8 cellular contexts compared by ENCODE assay signal in the genomic region with DNA sequence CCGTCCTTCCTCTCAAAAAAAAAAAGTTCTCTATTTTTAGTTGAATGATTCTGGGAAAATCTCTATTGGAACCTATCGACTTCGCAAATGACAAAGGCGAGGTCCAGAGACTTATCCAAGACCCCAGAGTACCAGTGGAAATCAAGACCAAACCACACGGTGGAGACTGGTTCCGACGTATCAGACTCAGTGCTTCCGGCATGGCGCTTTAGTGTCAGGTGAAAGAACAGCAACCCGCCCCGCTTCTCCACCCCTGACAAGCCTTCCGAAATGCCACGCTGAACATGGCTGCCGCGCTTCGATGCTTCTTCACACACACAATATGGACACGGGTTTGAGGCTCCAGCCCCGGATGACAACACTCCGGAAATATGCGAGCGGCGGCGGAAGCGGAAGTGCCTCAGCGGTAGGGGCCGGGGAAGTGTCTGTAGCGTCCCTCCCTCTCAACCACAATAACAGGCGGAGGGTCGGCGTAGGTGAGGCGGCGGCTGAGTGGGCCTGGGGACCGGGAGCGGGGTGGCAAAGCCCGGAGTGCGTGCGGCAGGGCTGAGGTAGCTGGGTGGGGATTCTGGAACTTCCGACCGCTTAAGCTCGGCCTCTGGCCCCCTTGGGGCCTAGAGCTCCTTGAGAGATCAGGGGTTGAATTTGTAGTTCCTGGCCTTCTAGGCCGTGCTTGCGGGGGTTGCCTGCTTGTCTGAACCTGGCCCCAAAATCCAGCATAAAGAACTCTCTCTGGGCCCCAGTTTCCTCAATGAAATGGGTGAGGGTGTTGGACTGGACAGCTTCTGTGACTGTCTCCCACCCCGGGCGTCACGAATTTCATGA. TPM values are rescaled to one million over a fixed set of nuclear protein-coding genes. Genes with fewer than 3 reads are reported as not detected.
DNase-seq lines count a peak whose midpoint lies in the region; FAIRE-seq and TF ChIP-seq lines count a peak whose summit lies in the region.

FBXO38 (plus strand) TSS at position 395 of the 825 bp plus-strand sequence. CDS start 10,819 bp downstream, outside the sequence.

- CTCF ChIA-PET in activated naive CD4-positive, alpha-beta T cell treated with anti-CD3 and anti-CD28 coated beads for 36 hours (lab: Charles Lee): interaction anchor here (0.6 kb wide), 1 partner anchor 622 kb away, joined by 3 read pairs; no protein-coding TSS in a partner anchor

- no peaks in the 10 kb centered on the region for H3K27me3 Mint-ChIP-seq in activated naive CD4-positive, alpha-beta T cell treated with anti-CD3 and anti-CD28 coated beads for 36 hours (ENCODE audit: low read depth)

- no peak within 1 kb of the TSS for H3K27ac ChIP-seq in neuronal stem cell (replicated peaks; ENCODE audit: low read length)

- H3K4ac ChIP-seq in neuronal stem cell (ENCODE audit: low read length): no peak within 1 kb of the TSS

- H3K18ac ChIP-seq in neuronal stem cell (ENCODE audit: low read length): peak within 1 kb of the TSS; percentile 20

- no peak within 1 kb of the TSS for H2AK5ac ChIP-seq in neuronal stem cell (ENCODE audit: low read depth, low read length)

- H4K91ac ChIP-seq in neuronal stem cell (ENCODE audit: low read depth, low read length, poor library complexity): peak within 1 kb of the TSS; percentile 40

- peaks cover 63% of the 10 kb centered on the region for H3K4me1 Mint-ChIP-seq in activated naive CD4-positive, alpha-beta T cell treated with anti-CD3 and anti-CD28 coated beads for 36 hours (ENCODE audit: low read depth)

- H3K9me3 ChIP-seq in neuronal stem cell (replicated peaks in 1 of 2; ENCODE audit: control insufficient read depth in 2 of 2, insufficient read depth in 1 of 2, low read depth in 1 of 2, low read length in 2 of 2): no peaks in the 10 kb centered on the region

- peaks cover 28% of the 10 kb centered on the region for H3K36me3 Mint-ChIP-seq in activated naive CD4-positive, alpha-beta T cell treated with anti-CD3 and anti-CD28 coated beads for 36 hours (ENCODE audit: low read depth)

- intact Hi-C loops in activated naive CD4-positive, alpha-beta T cell treated with anti-CD3 and anti-CD28 coated beads for 36 hours (cut with micrococcal nuclease): loop anchor here (1.0 to 10.0 kb wide), 14 partner anchors 18 to 1936 kb away; partner anchors contain the start of genes CSNK1A1, HMGXB3, PPARGC1B and TCERG1

- H3K9ac ChIP-seq in neuronal stem cell (ENCODE audit: low read depth, low read length, poor library complexity): peak within 1 kb of the TSS; percentile 84

- peak within 1 kb of the TSS; percentile 84 for H2AFZ ChIP-seq in neuronal stem cell (ENCODE audit: low read length)

- H3K4me3 ChIP-seq in GM06990 (replicated peaks; ENCODE audit: low read depth, low read length): peak within 1 kb of the TSS; percentile 91
- H3K4me3 ChIP-seq in HFF-Myc (replicated peaks; ENCODE audit: low read depth, low read length): peak within 1 kb of the TSS; percentile 82
- peak within 1 kb of the TSS; percentile 58 to 86 for H3K4me3 ChIP-seq in neuronal stem cell (ENCODE audit: low read length in 2 of 2)

- H3K27ac Mint-ChIP-seq in activated naive CD4-positive, alpha-beta T cell treated with anti-CD3 and anti-CD28 coated beads for 36 hours: peak within 1 kb of the TSS; percentile 94

- no peak within 1 kb of the TSS for H3K14ac ChIP-seq in neuronal stem cell (ENCODE audit: low read length)

- peaks cover 3 to 5% of the 10 kb centered on the region in 2 donors for H3K4me1 ChIP-seq in neuronal stem cell (ENCODE audit: control insufficient read depth in 2 of 2, insufficient read depth in 1 of 2, low read depth in 1 of 2, low read length in 2 of 2)

- no peak within 1 kb of the TSS for H3K23ac ChIP-seq in neuronal stem cell (ENCODE audit: low read depth, low read length, poor library complexity)

- H3K36me3 ChIP-seq in GM06990 (ENCODE audit: control insufficient read depth, insufficient read depth, low read length): no peaks in the 10 kb centered on the region; the same call in none of the 2 replicates
- H3K36me3 ChIP-seq in neuronal stem cell (replicated peaks in 1 of 2; ENCODE audit: control insufficient read depth in 2 of 2, insufficient read depth in 2 of 2, low read length in 2 of 2): peaks cover 0 to 20% of the 10 kb centered on the region in 2 donors

- no peak for FAIRE-seq in frontal cortex (lab: Jason Lieb, UNC)

- no peak within 1 kb of the TSS for H2BK15ac ChIP-seq in neuronal stem cell (ENCODE audit: low read length)

- H4K8ac ChIP-seq in neuronal stem cell (ENCODE audit: low read depth, low read length): no peak within 1 kb of the TSS

- peak within 1 kb of the TSS; percentile 51 for H3K4me2 ChIP-seq in neuronal stem cell (ENCODE audit: insufficient read depth, low read length, poor library complexity, severe bottlenecking)

- no peak within 1 kb of the TSS for H2BK5ac ChIP-seq in neuronal stem cell (ENCODE audit: low read length)

- H3K4me3 Mint-ChIP-seq in activated naive CD4-positive, alpha-beta T cell treated with anti-CD3 and anti-CD28 coated beads for 36 hours: peak within 1 kb of the TSS; percentile 89

- H3K27me3 ChIP-seq in GM06990 (replicated peaks; ENCODE audit: control insufficient read depth, insufficient read depth, low read length) (no peaks in the 10 kb centered on the region), neuronal stem cell (ENCODE audit: control insufficient read depth in 3 of 3, insufficient read depth in 3 of 3, low read depth in 1 of 3, low read length in 3 of 3) (no peaks in the 10 kb centered on the region)

- H3K79me1 ChIP-seq in neuronal stem cell (ENCODE audit: low read depth, low read length): peaks cover 6% of the 10 kb centered on the region

- no CpG with 5 or more reads among the region's 45 CpGs for WGBS in neuronal stem cell (ENCODE audit: extremely low coverage in 2 of 2, insufficient read length in 2 of 2, insufficient replicate concordance in 1 of 2), 2 donors

- DNase-seq in GM06990 (ENCODE audit: extremely low read depth, insufficient read length) (peak; percentile 93), HFF-Myc (ENCODE audit: extremely low read depth, low read depth) (peak; percentile 91), NAMALWA (ENCODE audit: low spot score) (peak; percentile 99), SK-N-DZ (ENCODE audit: low spot score) (peak; percentile 97), frontal cortex (ENCODE audit: low spot score in 2 of 2) (peak; percentile 73 to 88), neuronal stem cell (ENCODE audit: low spot score) (peak; percentile 92)
- peak; percentile 99 for DNase-seq in activated naive CD4-positive, alpha-beta T cell treated with anti-CD3 and anti-CD28 coated beads for 36 hours

- no peak within 1 kb of the TSS for H2BK120ac ChIP-seq in neuronal stem cell (ENCODE audit: low read depth, low read length)

- H2BK12ac ChIP-seq in neuronal stem cell (ENCODE audit: low read length): no peak within 1 kb of the TSS

- TF ChIP-seq CTCF in GM06990 (IDR thresholded peaks at IDR 0.05; ENCODE audit: insufficient read depth, low read length, poor library complexity, severe bottlenecking) (peak; percentile 12), HFF-Myc (IDR thresholded peaks at IDR 0.05; ENCODE audit: low read depth, low read length, missing control alignments) (no peak), subcutaneous adipose tissue (IDR thresholded peaks at IDR 0.05; ENCODE audit: low read depth) (no peak)

- H3K9me3 Mint-ChIP-seq in activated naive CD4-positive, alpha-beta T cell treated with anti-CD3 and anti-CD28 coated beads for 36 hours: peaks cover 4% of the 10 kb centered on the region

RNA-seq across cellular contexts. Expression of gene FBXO38, which starts in this region (rescaled TPM):
- polyA plus RNA-seq in SK-N-DZ (2014; cell fraction: cytosol; rRNA removed): 26.7 and 30.8 TPM in 2 replicates
- polyA plus RNA-seq in SK-N-DZ (2014; cell fraction: nucleus; rRNA removed): 36.6 and 37.7 TPM in 2 replicates
- 10 to 100 TPM; 31.7 to 34.2 TPM for total RNA-seq in activated naive CD4-positive, alpha-beta T cell treated with anti-CD3 and anti-CD28 coated beads for 36 hours
- total RNA-seq in frontal cortex: 86.8 TPM
- polyA plus RNA-seq in neuronal stem cell (2013, experiment 1 of 2): 17.6 TPM
- polyA plus RNA-seq in neuronal stem cell (2013, experiment 2 of 2): 17.4 TPM
- total RNA-seq in subcutaneous adipose tissue: 10 to 100 TPM; 56.3 to 94.7 (median 71.7) TPM
